Comparison of ENCODE assay signal across 17 cellular contexts in the genomic region with DNA sequence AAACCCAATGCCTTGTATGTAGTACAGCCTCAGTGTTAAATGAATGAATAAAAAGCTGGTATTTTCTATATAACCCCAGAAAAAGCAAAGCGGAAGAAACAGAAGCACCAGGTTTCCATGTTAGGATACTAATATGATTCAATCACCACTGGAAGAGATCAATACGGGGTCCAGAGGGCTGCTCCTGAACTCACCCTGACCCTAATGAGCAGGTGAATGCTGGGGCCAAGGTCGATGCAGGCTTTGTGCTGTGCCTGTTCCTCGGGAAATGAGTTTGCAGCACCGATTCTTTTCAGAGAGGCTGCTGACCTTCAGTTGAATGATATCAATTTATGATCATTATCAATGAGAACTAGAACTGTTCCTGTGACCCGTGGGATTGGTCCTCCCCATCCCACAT.
DNase-seq lines count a peak whose midpoint lies in the region; ATAC-seq and TF ChIP-seq lines count a peak whose summit lies in the region.
"Had no signal": no experiment of that assay in that cellular context is flagged by ENCODE, and none has a peak within 500 bp of the region (broad histone marks: within the 10 kb centered on the region; RNA-seq: fewer than 3 reads in every experiment).

No MANE protein-coding gene starts in this region.

- TF ChIP-seq CTCF in liver (IDR thresholded peaks at IDR 0.05; ENCODE audit: low read depth, low read length, missing input control): no peak

- H3K9me3 ChIP-seq in SJCRH30 (replicated peaks) (peaks cover 6% of the 10 kb centered on the region), liver (ENCODE audit: control insufficient read depth in 4 of 4, low read length in 3 of 4) (no peaks in the 10 kb centered on the region)
- H3K9me3 ChIP-seq: BE2C, BLaER1 had no signal

- ATAC-seq in left lobe of liver (peak; percentile 71), GM19397 (IDR thresholded peaks at IDR 0.05; ENCODE audit: unreplicated experiment) (no peak)

- peak in 1 of 2 donors; percentile 16 for TF ChIP-seq RAD21 in liver (IDR thresholded peaks at IDR 0.05)

- DNase-seq in SJCRH30 (no peak), left lobe of liver (ENCODE audit: low spot score) (no peak), DMS 273 (lab: John Stamatoyannopoulos, UW; ENCODE audit: unreplicated experiment) (no peak), GF-D8 (lab: John Stamatoyannopoulos, UW) (no peak)
- DNase-seq in activated CD4-positive, alpha-beta T cell treated with anti-CD3 and anti-CD28 coated beads, Interleukin-2, amount 50 U/mL, for 4 hours: no peak
- DNase-seq: 8988T; ACHN; BE2C; C1 segment of cervical spinal cord; CD4-positive, alpha-beta memory T cell; CD4-positive, CD25-positive, alpha-beta regulatory T cell; CD8-positive, alpha-beta memory T cell; COR-L47; DMS79 treated with DMSO at 0.1 percent for 48 hours had no signal

- no peak overlapping the region for H3K9ac ChIP-seq in liver (ENCODE audit: low read depth in 1 of 2, low read length in 2 of 2)
- H3K9ac ChIP-seq: BLaER1 had no signal

- H3K4me3 ChIP-seq in SJCRH30: no peak overlapping the region
- no peak overlapping the region for H3K4me3 ChIP-seq in liver (ENCODE audit: low read depth in 1 of 3, low read length in 3 of 3)
- H3K4me3 ChIP-seq: BLaER1 had no signal

- peak overlapping the region; percentile 98; the same call in 1 of the 2 replicates for H3K27ac ChIP-seq in SJCRH30
- H3K27ac ChIP-seq in liver (ENCODE audit: low read depth in 1 of 2, low read length in 2 of 2): no peak overlapping the region
- H3K27ac ChIP-seq: BLaER1 had no signal

- H3K36me3 ChIP-seq in SJCRH30: no peaks in the 10 kb centered on the region
- H3K36me3 ChIP-seq in liver (ENCODE audit: control insufficient read depth in 4 of 4, insufficient read depth in 3 of 4, low read depth in 1 of 4, low read length in 3 of 4): no peaks in the 10 kb centered on the region
- H3K36me3 ChIP-seq: BE2C, BLaER1 had no signal

- H3K27me3 ChIP-seq in SJCRH30 (no peaks in the 10 kb centered on the region), liver (ENCODE audit: control insufficient read depth in 4 of 4, insufficient read depth in 4 of 4, low read length in 3 of 4) (no peaks in the 10 kb centered on the region)
- H3K27me3 ChIP-seq: BE2C, BLaER1 had no signal

- H3K4me1 ChIP-seq in SJCRH30 (peaks cover 46% of the 10 kb centered on the region), liver (ENCODE audit: control insufficient read depth in 4 of 4, insufficient read depth in 4 of 4, low read length in 3 of 4) (peaks cover 0 to 11% (median 4%) of the 10 kb centered on the region in 4 donors)
- H3K4me1 ChIP-seq: BE2C had no signal

- 38% methylated on average over 6 of the region's 6 CpGs for WGBS in liver

TF ChIP-seq in liver, 16 proteins besides CTCF, POLR2A, EP300 and RAD21:
- TF ChIP-seq, protein P1, sequence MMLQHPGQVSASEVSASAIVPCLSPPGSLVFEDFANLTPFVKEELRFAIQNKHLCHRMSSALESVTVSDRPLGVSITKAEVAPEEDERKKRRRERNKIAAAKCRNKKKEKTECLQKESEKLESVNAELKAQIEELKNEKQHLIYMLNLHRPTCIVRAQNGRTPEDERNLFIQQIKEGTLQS (IDR thresholded peaks at IDR 0.05): no peak
- TF ChIP-seq SP1 (IDR thresholded peaks at IDR 0.05) (peak; percentile 21), YY1 (IDR thresholded peaks at IDR 0.05) (no peak), HNF4G (IDR thresholded peaks at IDR 0.05) (no peak), GABPA (IDR thresholded peaks at IDR 0.05 in 1 of 2, conservative IDR thresholded peaks at IDR 0.05 in 1 of 2) (no peak), FOXA1 (IDR thresholded peaks at IDR 0.05) (no peak), TAF1 (conservative IDR thresholded peaks at IDR 0.05) (no peak), HNF4A (conservative IDR thresholded peaks at IDR 0.05) (peak; percentile 70 to 75), FOXA2 (IDR thresholded peaks at IDR 0.05) (no peak), RXRA (IDR thresholded peaks at IDR 0.05) (peak; percentile 81 to 85), NR2F2 (IDR thresholded peaks at IDR 0.05) (no peak), EGR1 (IDR thresholded peaks at IDR 0.05; ENCODE audit: low read depth in 2 of 2) (no peak), JUND (IDR thresholded peaks at IDR 0.05) (no peak)
- TF ChIP-seq, protein P2, sequence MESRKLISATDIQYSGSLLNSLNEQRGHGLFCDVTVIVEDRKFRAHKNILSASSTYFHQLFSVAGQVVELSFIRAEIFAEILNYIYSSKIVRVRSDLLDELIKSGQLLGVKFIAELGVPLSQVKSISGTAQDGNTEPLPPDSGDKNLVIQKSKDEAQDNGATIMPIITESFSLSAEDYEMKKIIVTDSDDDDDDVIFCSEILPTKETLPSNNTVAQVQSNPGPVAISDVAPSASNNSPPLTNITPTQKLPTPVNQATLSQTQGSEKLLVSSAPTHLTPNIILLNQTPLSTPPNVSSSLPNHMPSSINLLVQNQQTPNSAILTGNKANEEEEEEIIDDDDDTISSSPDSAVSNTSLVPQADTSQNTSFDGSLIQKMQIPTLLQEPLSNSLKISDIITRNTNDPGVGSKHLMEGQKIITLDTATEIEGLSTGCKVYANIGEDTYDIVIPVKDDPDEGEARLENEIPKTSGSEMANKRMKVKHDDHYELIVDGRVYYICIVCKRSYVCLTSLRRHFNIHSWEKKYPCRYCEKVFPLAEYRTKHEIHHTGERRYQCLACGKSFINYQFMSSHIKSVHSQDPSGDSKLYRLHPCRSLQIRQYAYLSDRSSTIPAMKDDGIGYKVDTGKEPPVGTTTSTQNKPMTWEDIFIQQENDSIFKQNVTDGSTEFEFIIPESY (IDR thresholded peaks at IDR 0.05): no peak
- TF ChIP-seq, protein P3, sequence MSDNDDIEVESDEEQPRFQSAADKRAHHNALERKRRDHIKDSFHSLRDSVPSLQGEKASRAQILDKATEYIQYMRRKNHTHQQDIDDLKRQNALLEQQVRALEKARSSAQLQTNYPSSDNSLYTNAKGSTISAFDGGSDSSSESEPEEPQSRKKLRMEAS (IDR thresholded peaks at IDR 0.05): peak; percentile 22
- TF ChIP-seq, protein P4, sequence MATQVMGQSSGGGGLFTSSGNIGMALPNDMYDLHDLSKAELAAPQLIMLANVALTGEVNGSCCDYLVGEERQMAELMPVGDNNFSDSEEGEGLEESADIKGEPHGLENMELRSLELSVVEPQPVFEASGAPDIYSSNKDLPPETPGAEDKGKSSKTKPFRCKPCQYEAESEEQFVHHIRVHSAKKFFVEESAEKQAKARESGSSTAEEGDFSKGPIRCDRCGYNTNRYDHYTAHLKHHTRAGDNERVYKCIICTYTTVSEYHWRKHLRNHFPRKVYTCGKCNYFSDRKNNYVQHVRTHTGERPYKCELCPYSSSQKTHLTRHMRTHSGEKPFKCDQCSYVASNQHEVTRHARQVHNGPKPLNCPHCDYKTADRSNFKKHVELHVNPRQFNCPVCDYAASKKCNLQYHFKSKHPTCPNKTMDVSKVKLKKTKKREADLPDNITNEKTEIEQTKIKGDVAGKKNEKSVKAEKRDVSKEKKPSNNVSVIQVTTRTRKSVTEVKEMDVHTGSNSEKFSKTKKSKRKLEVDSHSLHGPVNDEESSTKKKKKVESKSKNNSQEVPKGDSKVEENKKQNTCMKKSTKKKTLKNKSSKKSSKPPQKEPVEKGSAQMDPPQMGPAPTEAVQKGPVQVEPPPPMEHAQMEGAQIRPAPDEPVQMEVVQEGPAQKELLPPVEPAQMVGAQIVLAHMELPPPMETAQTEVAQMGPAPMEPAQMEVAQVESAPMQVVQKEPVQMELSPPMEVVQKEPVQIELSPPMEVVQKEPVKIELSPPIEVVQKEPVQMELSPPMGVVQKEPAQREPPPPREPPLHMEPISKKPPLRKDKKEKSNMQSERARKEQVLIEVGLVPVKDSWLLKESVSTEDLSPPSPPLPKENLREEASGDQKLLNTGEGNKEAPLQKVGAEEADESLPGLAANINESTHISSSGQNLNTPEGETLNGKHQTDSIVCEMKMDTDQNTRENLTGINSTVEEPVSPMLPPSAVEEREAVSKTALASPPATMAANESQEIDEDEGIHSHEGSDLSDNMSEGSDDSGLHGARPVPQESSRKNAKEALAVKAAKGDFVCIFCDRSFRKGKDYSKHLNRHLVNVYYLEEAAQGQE (IDR thresholded peaks at IDR 0.05): no peak
